ENCODE assay signal across 8 cellular contexts in the genomic region with DNA sequence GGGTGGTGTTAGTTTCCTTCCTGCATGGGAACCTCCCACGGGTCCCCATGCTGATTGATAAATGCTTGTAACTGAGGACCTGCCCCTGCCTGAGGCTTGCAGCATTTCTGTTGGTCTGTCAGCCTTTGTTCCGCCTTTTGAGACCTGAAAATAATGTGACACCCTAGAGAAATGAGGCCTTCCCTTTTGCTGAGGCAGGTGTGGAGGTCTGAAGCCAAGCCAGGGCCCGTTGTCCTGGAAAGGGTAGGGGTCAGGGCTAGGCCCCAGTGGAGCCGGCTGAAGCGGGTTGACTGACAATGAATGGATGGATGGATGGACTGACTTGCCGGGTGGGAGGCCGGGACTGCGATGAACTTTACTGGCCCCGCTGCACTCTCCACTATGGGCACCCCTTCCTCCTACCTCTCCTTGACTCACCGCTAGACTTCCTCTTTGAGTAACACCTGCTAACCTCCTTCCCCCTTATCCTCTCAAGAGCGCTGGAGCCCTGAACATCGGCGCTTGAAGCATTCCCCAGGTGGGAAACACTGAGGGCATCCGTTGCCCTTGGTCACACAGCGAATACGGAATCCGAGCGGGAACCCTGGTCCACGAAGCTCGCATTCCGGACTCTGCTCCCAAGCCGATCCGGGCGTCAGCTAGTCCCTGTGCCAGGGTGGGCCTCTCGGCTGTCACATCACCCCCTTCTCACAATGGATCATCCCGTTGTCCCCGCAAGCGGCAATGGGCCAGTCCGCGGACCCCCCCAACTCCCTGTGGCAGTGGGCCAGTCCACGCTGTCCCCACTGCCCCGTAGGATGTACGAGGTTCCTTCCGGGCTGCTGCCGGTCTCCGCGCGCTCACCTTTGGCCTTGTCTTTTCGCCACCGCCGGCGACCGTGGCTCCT. TPM values are rescaled to one million over a fixed set of nuclear protein-coding genes. Genes with fewer than 3 reads are reported as not detected.
DNase-seq lines count a peak whose midpoint lies in the region; ATAC-seq, FAIRE-seq and TF ChIP-seq lines count a peak whose summit lies in the region.

No MANE protein-coding gene starts in this region.

- H3K9me3 Mint-ChIP-seq in astrocyte (ENCODE audit: unreplicated experiment), result no peaks in the 10 kb centered on the region

- no peak overlapping the region for H3K27ac Mint-ChIP-seq in astrocyte (ENCODE audit: unreplicated experiment)

- TF ChIP-seq POLR2A in A549 (IDR thresholded peaks at IDR 0.05; ENCODE audit: low read length), result no peak

- no peak for TF ChIP-seq EP300 in A549 (IDR thresholded peaks at IDR 0.05)

- ATAC-seq in A549 (peak in 1 of 2 experiments; percentile 11; a peak in 3 of 6 replicates), GM18909 (IDR thresholded peaks at IDR 0.05; ENCODE audit: poor library complexity, unreplicated experiment) (peak; percentile 39), HG03159 (IDR thresholded peaks at IDR 0.05; ENCODE audit: unreplicated experiment) (peak; percentile 42), SK-N-SH treated with all-trans-retinoic acid at 6 μM for 48 hours (peak; percentile 55)

- no peaks in the 10 kb centered on the region for H3K79me2 ChIP-seq in astrocyte (ENCODE audit: insufficient read depth, low read length)
- no peaks in the 10 kb centered on the region for H3K79me2 ChIP-seq in smooth muscle cell (ENCODE audit: low read depth)

- TF ChIP-seq RAD21 in A549 (conservative IDR thresholded peaks at IDR 0.05 in 1 of 2, IDR thresholded peaks at IDR 0.05 in 1 of 2), result no peak

- no peak for TF ChIP-seq CTCF in A549 (IDR thresholded peaks at IDR 0.05)
- TF ChIP-seq CTCF in astrocyte (IDR thresholded peaks at IDR 0.05; ENCODE audit: insufficient read depth, low read depth, low read length), result no peak
- no peak for TF ChIP-seq CTCF in smooth muscle cell (IDR thresholded peaks at IDR 0.05; ENCODE audit: borderline replicate concordance, insufficient read depth, poor library complexity, severe bottlenecking)

- H3K27me3 ChIP-seq in astrocyte (ENCODE audit: insufficient read depth, low read length) (no peaks in the 10 kb centered on the region), smooth muscle cell (ENCODE audit: low read depth) (no peaks in the 10 kb centered on the region)

- peak overlapping the region; percentile 89 for H3K4me3 Mint-ChIP-seq in astrocyte (ENCODE audit: unreplicated experiment)

- FAIRE-seq in A549 (lab: Jason Lieb, UNC) (no peak), astrocyte (lab: Jason Lieb, UNC) (no peak)

- H3K36me3 ChIP-seq in astrocyte (ENCODE audit: insufficient read depth, low read length) (no peaks in the 10 kb centered on the region), smooth muscle cell (ENCODE audit: low read depth) (no peaks in the 10 kb centered on the region)

- H3F3A ChIP-seq in smooth muscle cell (ENCODE audit: low read depth), result no peaks in the 10 kb centered on the region

- H2AFZ ChIP-seq in astrocyte (ENCODE audit: low read depth, low read length), result peak overlapping the region; percentile 95
- H2AFZ ChIP-seq in smooth muscle cell (ENCODE audit: low read depth), result peak overlapping the region; percentile 94

- DNase-seq in A549 (ENCODE audit: low read depth in 1 of 2, low spot score in 1 of 2), result no peak
- no peak for DNase-seq in astrocyte (ENCODE audit: low read depth)
- DNase-seq in smooth muscle cell (lab: John Stamatoyannopoulos, UW; ENCODE audit: unreplicated experiment), result no peak
- DNase-seq in iPS-NIHi7 (ENCODE audit: extremely low spot score), result no peak

- peaks cover 3% of the 10 kb centered on the region for H3K4me1 Mint-ChIP-seq in astrocyte (ENCODE audit: low read depth, unreplicated experiment)

- H3K4me2 ChIP-seq in A549, result peak overlapping the region; percentile 81
- H3K4me2 ChIP-seq in astrocyte (ENCODE audit: low read length), result peak overlapping the region; percentile 87
- H3K4me2 ChIP-seq in smooth muscle cell, result peak overlapping the region; percentile 91

- H3K4me1 ChIP-seq in A549, result peaks cover 18% of the 10 kb centered on the region
- peaks cover 10% of the 10 kb centered on the region for H3K4me1 ChIP-seq in astrocyte (ENCODE audit: insufficient read depth, low read length)
- H3K4me1 ChIP-seq in smooth muscle cell (ENCODE audit: low read depth), result peaks cover 10% of the 10 kb centered on the region

- 58% methylated on average over 43 of the region's 43 CpGs for whole genome bisulfite sequencing in A549 (ENCODE audit: missing lambda C conversion rate)
- WGBS in smooth muscle cell (ENCODE audit: low lambda C conversion rate), result 17% methylated on average over 43 of the region's 43 CpGs

- H3K27me3 Mint-ChIP-seq in astrocyte (ENCODE audit: low read depth, unreplicated experiment), result peaks cover 24% of the 10 kb centered on the region

- peaks cover 3% of the 10 kb centered on the region for H3K36me3 Mint-ChIP-seq in astrocyte (ENCODE audit: low read depth, unreplicated experiment)

- POLR2A ChIA-PET in A549 (lab: Yijun Ruan, JAX), result interaction anchor here (1.0 to 1.2 kb wide), 5 partner anchors 11 to 180 kb away, joined by 3 to 7 read pairs (median 4); a partner anchor contains a TSS

- H3K9me3 ChIP-seq in A549, result no peaks in the 10 kb centered on the region
- peaks cover 6% of the 10 kb centered on the region for H3K9me3 ChIP-seq in astrocyte (ENCODE audit: insufficient read depth, low read depth, low read length)
- H3K9me3 ChIP-seq in smooth muscle cell (replicated peaks; ENCODE audit: low read depth), result no peaks in the 10 kb centered on the region

- H4K20me1 ChIP-seq in astrocyte (ENCODE audit: insufficient read depth, low read length) (no peaks in the 10 kb centered on the region), smooth muscle cell (ENCODE audit: low read depth) (no peaks in the 10 kb centered on the region)

- CTCF ChIA-PET in A549 (lab: Yijun Ruan, JAX), result interaction anchor here (1.0 to 7.6 kb wide), 10 partner anchors 10 to 68 kb away, joined by 3 to 74 read pairs (median 16); a partner anchor contains a TSS

- H3K9ac ChIP-seq in astrocyte (ENCODE audit: low read length) (peak overlapping the region; percentile 63), smooth muscle cell (ENCODE audit: low read depth) (no peak overlapping the region)

- H3K27ac ChIP-seq in A549, result peak overlapping the region; percentile 52 to 78
- H3K27ac ChIP-seq in astrocyte (ENCODE audit: low read depth, low read length), result no peak overlapping the region
- H3K27ac ChIP-seq in smooth muscle cell (ENCODE audit: low read depth), result no peak overlapping the region

- H3K4me3 ChIP-seq in A549 (peak overlapping the region; percentile 48), astrocyte (ENCODE audit: insufficient read depth, low read depth, low read length) (peak overlapping the region; percentile 68), iPS-11a (ENCODE audit: low read depth, low read length) (peak overlapping the region; percentile 56), smooth muscle cell (peak overlapping the region; percentile 77)

TF ChIP-seq in A549, 52 proteins besides CTCF, POLR2A, EP300 and RAD21 (continues in another document):
- no peak for TF ChIP-seq NR3C1 (IDR thresholded peaks at IDR 0.05)
- TF ChIP-seq GATA3 (IDR thresholded peaks at IDR 0.05; ENCODE audit: borderline replicate concordance), result 0 out of 2 replicates have a peak, but pooled peaks have one; percentile 19
- TF ChIP-seq HOXA7 (CRISPR knock-in tag; IDR thresholded peaks at IDR 0.05), result no peak
- TF ChIP-seq PHF8 (IDR thresholded peaks at IDR 0.05; ENCODE audit: borderline replicate concordance, low read depth), result no peak
- TF ChIP-seq, protein P1, sequence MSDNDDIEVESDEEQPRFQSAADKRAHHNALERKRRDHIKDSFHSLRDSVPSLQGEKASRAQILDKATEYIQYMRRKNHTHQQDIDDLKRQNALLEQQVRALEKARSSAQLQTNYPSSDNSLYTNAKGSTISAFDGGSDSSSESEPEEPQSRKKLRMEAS (IDR thresholded peaks at IDR 0.05), result no peak
- peak; percentile 29; the same call in 1 of the 2 replicates for TF ChIP-seq BHLHE40 (IDR thresholded peaks at IDR 0.05; ENCODE audit: low read depth, low read length)

RNA-seq across cellular contexts. Expression of a gene that starts 4.4 kb away (rescaled TPM):
- polyA plus RNA-seq in A549 (2011; rRNA removed) (1.6 and 2.6 TPM in 2 replicates), A549 (2017; fragmentation: RNase III; extraction: RNeasy Plus Mini Kit Qiagen cat#74134 plus additional on column Dnase treatment) (2.5 to 3.2 TPM (median 2.7 TPM) in 3 replicates), smooth muscle cell (4.1 and 8.4 TPM in 2 replicates)
- polyA plus RNA-seq in A549 (2012; cell fraction: cytosol; rRNA removed), result 4.3 and 6.6 TPM in 2 replicates
- 8.5 and 10.1 TPM in 2 replicates for polyA plus RNA-seq in A549 (2012; cell fraction: nucleus; rRNA removed)
- polyA minus RNA-seq in A549 (2011; rRNA and poly(A)+ RNA removed), result 2.3 and 3.4 TPM in 2 replicates
- total RNA-seq in astrocyte (1.3 and 2.0 TPM in 2 replicates), smooth muscle cell (4.0 and 9.2 TPM in 2 replicates)

RNA-seq across cellular contexts. Expression of a gene that starts 19.9 kb away (rescaled TPM):
- polyA plus RNA-seq in A549 (2011; rRNA removed) (0.13 and 0.14 TPM in 2 replicates), A549 (2017; fragmentation: RNase III; extraction: RNeasy Plus Mini Kit Qiagen cat#74134 plus additional on column Dnase treatment) (not detected in 3 replicates), smooth muscle cell (not detected in 2 replicates)
- 0.08 and 0.09 TPM in 2 replicates for polyA plus RNA-seq in A549 (2012; cell fraction: cytosol; rRNA removed)
- polyA plus RNA-seq in A549 (2012; cell fraction: nucleus; rRNA removed), result not detected in 2 replicates
- not detected in 2 replicates for polyA minus RNA-seq in A549 (2011; rRNA and poly(A)+ RNA removed)
- total RNA-seq in astrocyte (not detected in 2 replicates), smooth muscle cell (not detected in 2 replicates)

RNA-seq across cellular contexts. Expression of a gene that starts 32.7 kb away (rescaled TPM):
- 5.1 and 11.9 TPM in 2 replicates for polyA plus RNA-seq in A549 (2011; rRNA removed)
- 39.9 and 41.0 TPM in 2 replicates for polyA plus RNA-seq in A549 (2012; cell fraction: cytosol; rRNA removed)
- 23.1 and 33.3 TPM in 2 replicates for polyA plus RNA-seq in A549 (2012; cell fraction: nucleus; rRNA removed)
- 33.2 to 44.6 TPM (median 33.6 TPM) in 3 replicates for polyA plus RNA-seq in A549 (2017; fragmentation: RNase III; extraction: RNeasy Plus Mini Kit Qiagen cat#74134 plus additional on column Dnase treatment)
- 1.4 and 5.2 TPM in 2 replicates for polyA minus RNA-seq in A549 (2011; rRNA and poly(A)+ RNA removed)
- 0.61 and 2.5 TPM in 2 replicates for total RNA-seq in astrocyte
- 24.1 and 31.3 TPM in 2 replicates for total RNA-seq in smooth muscle cell
- 23.7 and 44.9 TPM in 2 replicates for polyA plus RNA-seq in smooth muscle cell

Comparison
In these comparisons a context has a peak if more than half of its experiments do, and no peak if none do; other contexts are left out.
1. H3K27ac ChIP-seq: peak in A549 (2 of 2); none in astrocyte (single experiment) and smooth muscle cell (single experiment).
2. Peak in every context shown above with its lines, with median percentiles within 50 percentile points of each other: H3K4me2 ChIP-seq and H3K4me3 ChIP-seq.